ENCODE assay signal across 23 cellular contexts in genomic region chr9:115921301-115921700, GRCh38.
DNase-seq lines count a peak whose midpoint lies in the region; ATAC-seq and TF ChIP-seq lines count a peak whose summit lies in the region.
"Had no signal": no experiment of that assay in that cellular context is flagged by ENCODE, and none has a peak within 500 bp of the region (broad histone marks: within the 10 kb centered on the region; RNA-seq: fewer than 3 reads in every experiment).

No MANE protein-coding gene starts in this region.

- no peak overlapping the region for H4K8ac ChIP-seq in trophoblast cell (ENCODE audit: low read depth, low read length)

- H3K4me2 ChIP-seq in fibroblast of lung (ENCODE audit: extremely low read depth, insufficient read depth, low read length) (no peak overlapping the region), trophoblast cell (ENCODE audit: low read length) (no peak overlapping the region)
- H3K4me2 ChIP-seq: GM23338 had no signal

- no peak for TF ChIP-seq CTCF in AG10803 (conservative IDR thresholded peaks at IDR 0.05; ENCODE audit: low read length)
- TF ChIP-seq CTCF in fibroblast of lung (conservative IDR thresholded peaks at IDR 0.05 in 1 of 2, IDR thresholded peaks at IDR 0.05 in 1 of 2; ENCODE audit: low read depth in 1 of 2, low read length in 2 of 2): no peak

- H3K27me3 ChIP-seq in fibroblast of lung (ENCODE audit: control insufficient read depth, insufficient read depth, low read length) (no peaks in the 10 kb centered on the region), trophoblast cell (ENCODE audit: insufficient read depth, low read length) (no peaks in the 10 kb centered on the region)
- H3K27me3 ChIP-seq: brain microvascular endothelial cell, pancreas, thyroid gland had no signal

- no peak overlapping the region for H3K9ac ChIP-seq in fibroblast of lung (ENCODE audit: insufficient read depth, low read length)
- no peak overlapping the region for H3K9ac ChIP-seq in trophoblast cell (ENCODE audit: low read length)

- H3K9me3 ChIP-seq in fibroblast of lung (ENCODE audit: control insufficient read depth, insufficient read depth, low read depth, low read length) (no peaks in the 10 kb centered on the region), trophoblast cell (ENCODE audit: insufficient read depth, low read depth, low read length) (no peaks in the 10 kb centered on the region)
- H3K9me3 ChIP-seq: pancreas, thyroid gland had no signal

- no peak overlapping the region for H3K27ac ChIP-seq in fibroblast of lung (ENCODE audit: insufficient read depth, low read length)
- no peak overlapping the region for H3K27ac ChIP-seq in trophoblast cell (ENCODE audit: low read depth, low read length)
- H3K27ac ChIP-seq: brain microvascular endothelial cell, pancreas, thyroid gland had no signal

- H3K18ac ChIP-seq in trophoblast cell (ENCODE audit: low read length): no peak overlapping the region

- H2BK120ac ChIP-seq in trophoblast cell (ENCODE audit: insufficient read depth, low read length, poor library complexity): no peak overlapping the region

- H3K36me3 ChIP-seq in fibroblast of lung (ENCODE audit: control insufficient read depth, insufficient read depth, low read length): no peaks in the 10 kb centered on the region
- no peaks in the 10 kb centered on the region for H3K36me3 ChIP-seq in trophoblast cell (ENCODE audit: control insufficient read depth in 1 of 2, insufficient read depth in 2 of 2, low read length in 2 of 2)
- H3K36me3 ChIP-seq: brain microvascular endothelial cell, pancreas, thyroid gland had no signal

- no peak overlapping the region for H4K91ac ChIP-seq in trophoblast cell (ENCODE audit: low read depth, low read length)

- no peak overlapping the region for H4K12ac ChIP-seq in trophoblast cell (ENCODE audit: low read depth, low read length)

- H2AFZ ChIP-seq in fibroblast of lung (ENCODE audit: low read length) (no peak overlapping the region), trophoblast cell (ENCODE audit: insufficient read depth, low read length, poor library complexity) (no peak overlapping the region)
- H2AFZ ChIP-seq: GM23338 had no signal

- H3K4me1 ChIP-seq in fibroblast of lung (ENCODE audit: control insufficient read depth, extremely low read depth, insufficient read depth, low read length): peaks cover 11% of the 10 kb centered on the region
- peaks cover 0 to 2% of the 10 kb centered on the region in 2 experiments for H3K4me1 ChIP-seq in trophoblast cell (ENCODE audit: control insufficient read depth in 1 of 2, insufficient read depth in 2 of 2, low read length in 2 of 2)
- H3K4me1 ChIP-seq: pancreas, thyroid gland had no signal

- H3K4me3 ChIP-seq in AG10803 (ENCODE audit: low read length): no peak overlapping the region
- no peak overlapping the region for H3K4me3 ChIP-seq in fibroblast of lung (replicated peaks in 1 of 4; ENCODE audit: control extremely low read depth in 1 of 4, insufficient read depth in 1 of 4, low read depth in 3 of 4, low read length in 4 of 4)
- no peak overlapping the region for H3K4me3 ChIP-seq in trophoblast cell (ENCODE audit: low read depth, low read length)
- H3K4me3 ChIP-seq: GM23338, pancreas, thyroid gland had no signal

- H3K79me2 ChIP-seq in fibroblast of lung (ENCODE audit: control insufficient read depth, insufficient read depth, low read length) (no peaks in the 10 kb centered on the region), trophoblast cell (ENCODE audit: control insufficient read depth, insufficient read depth, low read length, poor library complexity) (no peaks in the 10 kb centered on the region)

- no peaks in the 10 kb centered on the region for H3K79me1 ChIP-seq in trophoblast cell (ENCODE audit: low read length)

- no peak for ATAC-seq in activated CD4-positive, CD25-positive, alpha-beta regulatory T cell treated with anti-CD3 and anti-CD28 coated beads, Interleukin-2, amount 50 U/mL, for 24 hours
- ATAC-seq: activated T-helper 17 cell treated with anti-CD3 and anti-CD28 coated beads, Interleukin-2, amount 50 U/mL, for 72 hours; GM23338; naive thymus-derived CD4-positive, alpha-beta T cell had no signal

- no peaks in the 10 kb centered on the region for H4K20me1 ChIP-seq in fibroblast of lung (ENCODE audit: control insufficient read depth, extremely low read depth, insufficient read depth, low read length)

- no peak overlapping the region for H2BK12ac ChIP-seq in trophoblast cell (ENCODE audit: low read length)

- no CpG with 5 or more reads among the region's 8 CpGs for WGBS in trophoblast cell (ENCODE audit: extremely low coverage, insufficient coverage, insufficient read length)

- no peak overlapping the region for H3K4ac ChIP-seq in trophoblast cell (ENCODE audit: low read depth, low read length)

- no peak overlapping the region for H3K14ac ChIP-seq in trophoblast cell (ENCODE audit: low read length)

- no peak overlapping the region for H2AK5ac ChIP-seq in trophoblast cell (ENCODE audit: low read length)

- H2BK5ac ChIP-seq in trophoblast cell (ENCODE audit: low read depth, low read length, poor library complexity): no peak overlapping the region

- no peak overlapping the region for H3K23ac ChIP-seq in trophoblast cell (ENCODE audit: low read length)

- DNase-seq in AG10803 (ENCODE audit: low read depth) (peak; percentile 87), HCEC 1CT (peak; percentile 85), fibroblast of lung (ENCODE audit: low read depth in 2 of 2) (peak; percentile 71 to 87), trophoblast cell (peak; percentile 89 to 96), DMS114 treated with DMSO at 0.1 percent for 48 hours (lab: John Stamatoyannopoulos, UW; ENCODE audit: unreplicated experiment) (no peak), NCI-H524 treated with DMSO at 0.1 percent for 48 hours (lab: John Stamatoyannopoulos, UW) (no peak)
- DNase-seq: activated CD4-positive, alpha-beta T cell treated with anti-CD3 and anti-CD28 coated beads for 48 hours; activated naive CD8-positive, alpha-beta T cell treated with anti-CD3 and anti-CD28 coated beads for 36 hours; brain microvascular endothelial cell; kidney; naive thymus-derived CD4-positive, alpha-beta T cell; NCI-H1694; NCI-H2171 treated with DMSO at 0.1 percent for 48 hours; NCI-H774; pancreas; SHP77 treated with DMSO at 0.1 percent for 48 hours; stimulated activated CD4-positive, alpha-beta T cell treated with anti-CD3 and anti-CD28 coated beads, Interleukin-2, amount 100 ng/mL, for 24 hours; stimulated activated naive CD4-positive, alpha-beta T cell; T-helper 1 cell; thyroid gland had no signal

Comparison
In these comparisons a context has a peak if more than half of its experiments do, and no peak if none do; other contexts are left out.
1. DNase-seq: peak in AG10803 (single experiment), HCEC 1CT (single experiment), fibroblast of lung (2 of 2) and trophoblast cell (2 of 2); none in DMS114 treated with DMSO at 0.1 percent for 48 hours (single experiment) and NCI-H524 treated with DMSO at 0.1 percent for 48 hours (single experiment).